In the genomic region with DNA sequence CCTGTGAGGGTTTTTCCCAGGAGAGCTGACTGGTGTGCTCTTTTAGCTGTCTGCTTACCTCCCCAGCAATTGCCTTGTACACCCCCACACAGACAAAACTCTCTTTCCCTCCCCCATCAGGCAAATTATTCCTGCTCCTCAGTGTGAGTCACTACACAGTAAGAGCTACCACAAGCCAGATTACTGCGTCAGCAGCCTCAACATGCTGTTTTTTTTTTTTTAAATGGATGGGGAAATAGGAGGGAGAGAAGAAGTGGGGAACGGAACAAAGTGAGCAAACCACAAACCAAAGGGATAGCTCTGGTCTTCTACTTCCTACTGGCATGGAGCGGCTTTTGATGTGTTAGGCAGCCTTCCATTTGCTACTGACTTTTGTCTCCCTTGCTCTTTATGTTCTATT, we compare ENCODE assay signal across 9 cellular contexts.
DNase-seq lines count a peak whose midpoint lies in the region; ATAC-seq and TF ChIP-seq lines count a peak whose summit lies in the region.
"Had no signal": no experiment of that assay in that cellular context is flagged by ENCODE, and none has a peak within 500 bp of the region (broad histone marks: within the 10 kb centered on the region; RNA-seq: fewer than 3 reads in every experiment).

No MANE protein-coding gene starts in this region.

- no peaks in the 10 kb centered on the region for H3K27me3 ChIP-seq in left ventricle myocardium inferior (ENCODE audit: low read depth)
- H3K27me3 ChIP-seq in subcutaneous abdominal adipose tissue (ENCODE audit: control insufficient read depth in 5 of 5, insufficient read depth in 4 of 5, low read length in 5 of 5): peaks cover 0 to 3% (median 2%) of the 10 kb centered on the region in 5 donors
- H3K27me3 ChIP-seq in thyroid gland: no peaks in the 10 kb centered on the region

- CTCF ChIA-PET in activated CD4-positive, alpha-beta T cell treated with anti-CD3 and anti-CD28 coated beads for 36 hours (lab: Charles Lee): interaction anchor here (1.1 to 6.6 kb wide), 3 partner anchors 14 to 132 kb away, joined by 3 to 52 read pairs (median 7); no protein-coding TSS in a partner anchor

- H3K9ac ChIP-seq in subcutaneous abdominal adipose tissue (ENCODE audit: low read length in 5 of 5): peak overlapping the region in 1 of 5 donors; percentile 3

- 66 to 86% methylated on average over 3 of the region's 3 CpGs for WGBS in thyroid gland, 2 donors

- H3K9me3 Mint-ChIP-seq in activated CD4-positive, alpha-beta T cell treated with anti-CD3 and anti-CD28 coated beads for 36 hours (ENCODE audit: low read depth): no peaks in the 10 kb centered on the region

- TF ChIP-seq POLR2A in thyroid gland (IDR thresholded peaks at IDR 0.05): no peak

- H3K4me1 ChIP-seq in left ventricle myocardium inferior (no peaks in the 10 kb centered on the region), subcutaneous abdominal adipose tissue (ENCODE audit: control insufficient read depth in 5 of 5, insufficient read depth in 5 of 5, low read length in 5 of 5) (peaks cover 0 to 20% (median 12%) of the 10 kb centered on the region in 5 donors), thyroid gland (no peaks in the 10 kb centered on the region)

- peaks cover 12% of the 10 kb centered on the region for H3K4me1 Mint-ChIP-seq in activated CD4-positive, alpha-beta T cell treated with anti-CD3 and anti-CD28 coated beads for 36 hours
- H3K4me1 Mint-ChIP-seq: B cell had no signal

- intact Hi-C loops in activated CD4-positive, alpha-beta T cell treated with anti-CD3 and anti-CD28 coated beads for 36 hours (cut with DNase I, micrococcal nuclease): loop anchor here (1.0 to 5.0 kb wide), 4 partner anchors 57 to 303 kb away; a partner anchor contains a TSS
- intact Hi-C loops in left ventricle myocardium inferior (cut with micrococcal nuclease): no loop called here
- intact Hi-C loops in thyroid gland (cut with DNase I): no loop called here

- H3K4me3 ChIP-seq in left ventricle myocardium inferior (no peak overlapping the region), subcutaneous abdominal adipose tissue (ENCODE audit: low read depth in 1 of 5, low read length in 5 of 5) (no peak overlapping the region), thyroid gland (replicated peaks in 1 of 3) (no peak overlapping the region)

- H3K9me3 ChIP-seq in left ventricle myocardium inferior (replicated peaks) (no peaks in the 10 kb centered on the region), subcutaneous abdominal adipose tissue (ENCODE audit: control insufficient read depth in 5 of 5, low read length in 5 of 5) (no peaks in the 10 kb centered on the region), thyroid gland (no peaks in the 10 kb centered on the region)

- POLR2A ChIA-PET in activated CD4-positive, alpha-beta T cell treated with anti-CD3 and anti-CD28 coated beads for 36 hours (lab: Charles Lee): interaction anchor here (0.7 kb wide), 1 partner anchor 304 kb away, joined by 4 read pairs; no protein-coding TSS in a partner anchor

- DNase-seq in activated CD4-positive, alpha-beta T cell treated with anti-CD3 and anti-CD28 coated beads for 36 hours: peak; percentile 28
- no peak for DNase-seq in activated CD4-positive, alpha-beta T cell treated with anti-CD3 and anti-CD28 coated beads, Interleukin-2, amount 50 U/mL, for 4 hours
- DNase-seq in T1000 (lab: John Stamatoyannopoulos, UW) (peak; percentile 3), left ventricle myocardium inferior (no peak), thyroid gland (no peak), NCI-H146 (lab: John Stamatoyannopoulos, UW) (no peak)

- no peak overlapping the region for H3K4me3 Mint-ChIP-seq in activated CD4-positive, alpha-beta T cell treated with anti-CD3 and anti-CD28 coated beads for 36 hours
- H3K4me3 Mint-ChIP-seq: B cell had no signal

- H3K36me3 ChIP-seq in left ventricle myocardium inferior (no peaks in the 10 kb centered on the region), subcutaneous abdominal adipose tissue (ENCODE audit: control insufficient read depth in 5 of 5, insufficient read depth in 5 of 5, low read length in 5 of 5) (no peaks in the 10 kb centered on the region), thyroid gland (no peaks in the 10 kb centered on the region)

- TF ChIP-seq CTCF in left ventricle myocardium inferior (IDR thresholded peaks at IDR 0.05; ENCODE audit: borderline replicate concordance) (no peak), thyroid gland (IDR thresholded peaks at IDR 0.05) (no peak)

- H3K27me3 Mint-ChIP-seq in activated CD4-positive, alpha-beta T cell treated with anti-CD3 and anti-CD28 coated beads for 36 hours: no peaks in the 10 kb centered on the region
- H3K27me3 Mint-ChIP-seq: B cell had no signal

- no peak overlapping the region for H3K27ac Mint-ChIP-seq in activated CD4-positive, alpha-beta T cell treated with anti-CD3 and anti-CD28 coated beads for 36 hours
- H3K27ac Mint-ChIP-seq: B cell had no signal

- H3K27ac ChIP-seq in left ventricle myocardium inferior (replicated peaks) (peak overlapping the region; percentile 63), subcutaneous abdominal adipose tissue (ENCODE audit: low read depth, low read length) (peak overlapping the region; percentile 74), thyroid gland (peak overlapping the region in 1 of 3 donors; percentile 17)

- peak; percentile 50 for ATAC-seq in activated CD4-positive, alpha-beta T cell treated with anti-CD3 and anti-CD28 coated beads for 36 hours
- ATAC-seq in GM19328 (IDR thresholded peaks at IDR 0.05; ENCODE audit: unreplicated experiment): no peak

- H3K36me3 Mint-ChIP-seq in activated CD4-positive, alpha-beta T cell treated with anti-CD3 and anti-CD28 coated beads for 36 hours (ENCODE audit: low read depth): no peaks in the 10 kb centered on the region

Comparison
In these comparisons a context has a peak if more than half of its experiments do, and no peak if none do; other contexts are left out.
1. DNase-seq: peak in activated CD4-positive, alpha-beta T cell treated with anti-CD3 and anti-CD28 coated beads for 36 hours (single experiment) and T1000 (single experiment); none in activated CD4-positive, alpha-beta T cell treated with anti-CD3 and anti-CD28 coated beads, Interleukin-2, amount 50 U/mL, for 4 hours (0 of 2), left ventricle myocardium inferior (single experiment), thyroid gland (0 of 2) and NCI-H146 (single experiment).
2. intact Hi-C loops: an anchor here in activated CD4-positive, alpha-beta T cell treated with anti-CD3 and anti-CD28 coated beads for 36 hours (1.0 to 5.0 kb wide); none called in left ventricle myocardium inferior and thyroid gland.